Comparison of ENCODE assay signal across 2 cellular contexts in genomic region chr12:109308534-109309440, GRCh38.
TF ChIP-seq lines count a peak whose summit lies in the region.

FOXN4 (minus strand) TSS chr12:109309284; CDS start chr12:109308321, 963 bp downstream.

TF ChIP-seq in A549, 52 proteins besides CTCF, POLR2A, EP300 and RAD21 (continued from another document):
- no peak for TF ChIP-seq CHD4 (IDR thresholded peaks at IDR 0.05; ENCODE audit: borderline replicate concordance)
- TF ChIP-seq BHLHE40 (IDR thresholded peaks at IDR 0.05; ENCODE audit: low read depth, low read length), result no peak
- TF ChIP-seq MAFK (IDR thresholded peaks at IDR 0.05; ENCODE audit: partially characterized antibody), result no peak
- TF ChIP-seq SMC3 (IDR thresholded peaks at IDR 0.05), result no peak
- TF ChIP-seq RARB (CRISPR knock-in tag; IDR thresholded peaks at IDR 0.05), result no peak
- no peak for TF ChIP-seq FOSB (CRISPR knock-in tag; IDR thresholded peaks at IDR 0.05)
- TF ChIP-seq, protein P1, sequence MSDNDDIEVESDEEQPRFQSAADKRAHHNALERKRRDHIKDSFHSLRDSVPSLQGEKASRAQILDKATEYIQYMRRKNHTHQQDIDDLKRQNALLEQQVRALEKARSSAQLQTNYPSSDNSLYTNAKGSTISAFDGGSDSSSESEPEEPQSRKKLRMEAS (IDR thresholded peaks at IDR 0.05), result peak; percentile 60; the same call in 1 of the 2 replicates
- TF ChIP-seq HOXA7 (CRISPR knock-in tag; IDR thresholded peaks at IDR 0.05), result no peak
- no peak for TF ChIP-seq HOXB13 (CRISPR knock-in tag; IDR thresholded peaks at IDR 0.05; ENCODE audit: low read depth)
- TF ChIP-seq ZNF302 (CRISPR knock-in tag; IDR thresholded peaks at IDR 0.05), result no peak
- TF ChIP-seq, protein P2, sequence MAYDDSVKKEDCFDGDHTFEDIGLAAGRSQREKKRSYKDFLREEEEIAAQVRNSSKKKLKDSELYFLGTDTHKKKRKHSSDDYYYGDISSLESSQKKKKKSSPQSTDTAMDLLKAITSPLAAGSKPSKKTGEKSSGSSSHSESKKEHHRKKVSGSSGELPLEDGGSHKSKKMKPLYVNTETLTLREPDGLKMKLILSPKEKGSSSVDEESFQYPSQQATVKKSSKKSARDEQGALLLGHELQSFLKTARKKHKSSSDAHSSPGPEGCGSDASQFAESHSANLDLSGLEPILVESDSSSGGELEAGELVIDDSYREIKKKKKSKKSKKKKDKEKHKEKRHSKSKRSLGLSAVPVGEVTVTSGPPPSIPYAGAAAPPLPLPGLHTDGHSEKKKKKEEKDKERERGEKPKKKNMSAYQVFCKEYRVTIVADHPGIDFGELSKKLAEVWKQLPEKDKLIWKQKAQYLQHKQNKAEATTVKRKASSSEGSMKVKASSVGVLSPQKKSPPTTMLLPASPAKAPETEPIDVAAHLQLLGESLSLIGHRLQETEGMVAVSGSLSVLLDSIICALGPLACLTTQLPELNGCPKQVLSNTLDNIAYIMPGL (CRISPR knock-in tag; IDR thresholded peaks at IDR 0.05; ENCODE audit: borderline replicate concordance), result no peak
- no peak for TF ChIP-seq RCOR1 (IDR thresholded peaks at IDR 0.05; ENCODE audit: low read depth, low read length)
- TF ChIP-seq BCL3 (IDR thresholded peaks at IDR 0.05), result no peak
- no peak for TF ChIP-seq RFX5 (IDR thresholded peaks at IDR 0.05)
- TF ChIP-seq REST (IDR thresholded peaks at IDR 0.05), result peak; percentile 65; the same call in 1 of the 2 replicates
- 0 out of 2 replicates have a peak, but pooled peaks have one; percentile 85 for TF ChIP-seq RNF2 (IDR thresholded peaks at IDR 0.05; ENCODE audit: borderline replicate concordance, low read depth)
- peak; percentile 44; the same call in 1 of the 2 replicates for TF ChIP-seq CBX8 (IDR thresholded peaks at IDR 0.05)
- TF ChIP-seq ZSCAN20 (CRISPR knock-in tag; IDR thresholded peaks at IDR 0.05), result no peak
- no peak for TF ChIP-seq SREBF2 (IDR thresholded peaks at IDR 0.05)
- TF ChIP-seq CHD2 (IDR thresholded peaks at IDR 0.05; ENCODE audit: low read length, partially characterized antibody), result no peak
- TF ChIP-seq POLR2AphosphoS2 (conservative IDR thresholded peaks at IDR 0.05; ENCODE audit: low read length), result no peak
- TF ChIP-seq HDAC2 (IDR thresholded peaks at IDR 0.05), result no peak
- TF ChIP-seq KDM5A (IDR thresholded peaks at IDR 0.05), result no peak
- no peak for TF ChIP-seq NFE2L2 (conservative IDR thresholded peaks at IDR 0.05; ENCODE audit: low read length)
- TF ChIP-seq ZFP36 (IDR thresholded peaks at IDR 0.05; ENCODE audit: borderline replicate concordance, partially characterized antibody), result no peak
TF ChIP-seq in A549: peak in this region for 5.

TF ChIP-seq in HEK293, 187 proteins besides CTCF, POLR2A, EP300 and RAD21 (continued from another document and continues in another):
- TF ChIP-seq, protein P3, sequence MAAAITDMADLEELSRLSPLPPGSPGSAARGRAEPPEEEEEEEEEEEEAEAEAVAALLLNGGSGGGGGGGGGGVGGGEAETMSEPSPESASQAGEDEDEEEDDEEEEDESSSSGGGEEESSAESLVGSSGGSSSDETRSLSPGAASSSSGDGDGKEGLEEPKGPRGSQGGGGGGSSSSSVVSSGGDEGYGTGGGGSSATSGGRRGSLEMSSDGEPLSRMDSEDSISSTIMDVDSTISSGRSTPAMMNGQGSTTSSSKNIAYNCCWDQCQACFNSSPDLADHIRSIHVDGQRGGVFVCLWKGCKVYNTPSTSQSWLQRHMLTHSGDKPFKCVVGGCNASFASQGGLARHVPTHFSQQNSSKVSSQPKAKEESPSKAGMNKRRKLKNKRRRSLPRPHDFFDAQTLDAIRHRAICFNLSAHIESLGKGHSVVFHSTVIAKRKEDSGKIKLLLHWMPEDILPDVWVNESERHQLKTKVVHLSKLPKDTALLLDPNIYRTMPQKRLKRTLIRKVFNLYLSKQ (tag by site-specific recombination; IDR thresholded peaks at IDR 0.05; ENCODE audit: borderline replicate concordance), result no peak
- TF ChIP-seq ZNF341 (tag by site-specific recombination; IDR thresholded peaks at IDR 0.05; ENCODE audit: low read depth) (peak; percentile 70), ZNF561 (tag by site-specific recombination; IDR thresholded peaks at IDR 0.05; ENCODE audit: borderline replicate concordance) (peak; percentile 13; the same call in 1 of the 2 replicates), ZBTB26 (tag by site-specific recombination; optimal IDR thresholded peaks at IDR 0.05) (peak; percentile 38), ZBTB8A (tag by site-specific recombination; IDR thresholded peaks at IDR 0.05) (peak; percentile 19; the same call in 1 of the 2 replicates), IKZF3 (tag by site-specific recombination; IDR thresholded peaks at IDR 0.05) (0 out of 2 replicates have a peak, but pooled peaks have one; percentile 26), ZNF837 (tag by site-specific recombination; IDR thresholded peaks at IDR 0.05) (no peak), ZNF449 (tag by site-specific recombination; IDR thresholded peaks at IDR 0.05) (no peak), ZXDB (tag by site-specific recombination; IDR thresholded peaks at IDR 0.05) (peak; percentile 60), ZNF747 (tag by site-specific recombination; IDR thresholded peaks at IDR 0.05) (no peak), ZNF302 (tag by site-specific recombination; IDR thresholded peaks at IDR 0.05; ENCODE audit: low read depth) (no peak), GFI1B (tag by site-specific recombination; IDR thresholded peaks at IDR 0.05) (no peak), ZNF701 (tag by site-specific recombination; IDR thresholded peaks at IDR 0.05) (no peak), ZBTB17 (tag by site-specific recombination; IDR thresholded peaks at IDR 0.05) (no peak; the same call in 1 of the 2 replicates), ZNF121 (tag by site-specific recombination; IDR thresholded peaks at IDR 0.05) (no peak), ZFP3 (tag by site-specific recombination; IDR thresholded peaks at IDR 0.05; ENCODE audit: low read depth) (no peak), YY2 (tag by site-specific recombination; IDR thresholded peaks at IDR 0.05) (no peak), ZNF600 (tag by site-specific recombination; IDR thresholded peaks at IDR 0.05) (peak; percentile 21)
- TF ChIP-seq, protein P4, sequence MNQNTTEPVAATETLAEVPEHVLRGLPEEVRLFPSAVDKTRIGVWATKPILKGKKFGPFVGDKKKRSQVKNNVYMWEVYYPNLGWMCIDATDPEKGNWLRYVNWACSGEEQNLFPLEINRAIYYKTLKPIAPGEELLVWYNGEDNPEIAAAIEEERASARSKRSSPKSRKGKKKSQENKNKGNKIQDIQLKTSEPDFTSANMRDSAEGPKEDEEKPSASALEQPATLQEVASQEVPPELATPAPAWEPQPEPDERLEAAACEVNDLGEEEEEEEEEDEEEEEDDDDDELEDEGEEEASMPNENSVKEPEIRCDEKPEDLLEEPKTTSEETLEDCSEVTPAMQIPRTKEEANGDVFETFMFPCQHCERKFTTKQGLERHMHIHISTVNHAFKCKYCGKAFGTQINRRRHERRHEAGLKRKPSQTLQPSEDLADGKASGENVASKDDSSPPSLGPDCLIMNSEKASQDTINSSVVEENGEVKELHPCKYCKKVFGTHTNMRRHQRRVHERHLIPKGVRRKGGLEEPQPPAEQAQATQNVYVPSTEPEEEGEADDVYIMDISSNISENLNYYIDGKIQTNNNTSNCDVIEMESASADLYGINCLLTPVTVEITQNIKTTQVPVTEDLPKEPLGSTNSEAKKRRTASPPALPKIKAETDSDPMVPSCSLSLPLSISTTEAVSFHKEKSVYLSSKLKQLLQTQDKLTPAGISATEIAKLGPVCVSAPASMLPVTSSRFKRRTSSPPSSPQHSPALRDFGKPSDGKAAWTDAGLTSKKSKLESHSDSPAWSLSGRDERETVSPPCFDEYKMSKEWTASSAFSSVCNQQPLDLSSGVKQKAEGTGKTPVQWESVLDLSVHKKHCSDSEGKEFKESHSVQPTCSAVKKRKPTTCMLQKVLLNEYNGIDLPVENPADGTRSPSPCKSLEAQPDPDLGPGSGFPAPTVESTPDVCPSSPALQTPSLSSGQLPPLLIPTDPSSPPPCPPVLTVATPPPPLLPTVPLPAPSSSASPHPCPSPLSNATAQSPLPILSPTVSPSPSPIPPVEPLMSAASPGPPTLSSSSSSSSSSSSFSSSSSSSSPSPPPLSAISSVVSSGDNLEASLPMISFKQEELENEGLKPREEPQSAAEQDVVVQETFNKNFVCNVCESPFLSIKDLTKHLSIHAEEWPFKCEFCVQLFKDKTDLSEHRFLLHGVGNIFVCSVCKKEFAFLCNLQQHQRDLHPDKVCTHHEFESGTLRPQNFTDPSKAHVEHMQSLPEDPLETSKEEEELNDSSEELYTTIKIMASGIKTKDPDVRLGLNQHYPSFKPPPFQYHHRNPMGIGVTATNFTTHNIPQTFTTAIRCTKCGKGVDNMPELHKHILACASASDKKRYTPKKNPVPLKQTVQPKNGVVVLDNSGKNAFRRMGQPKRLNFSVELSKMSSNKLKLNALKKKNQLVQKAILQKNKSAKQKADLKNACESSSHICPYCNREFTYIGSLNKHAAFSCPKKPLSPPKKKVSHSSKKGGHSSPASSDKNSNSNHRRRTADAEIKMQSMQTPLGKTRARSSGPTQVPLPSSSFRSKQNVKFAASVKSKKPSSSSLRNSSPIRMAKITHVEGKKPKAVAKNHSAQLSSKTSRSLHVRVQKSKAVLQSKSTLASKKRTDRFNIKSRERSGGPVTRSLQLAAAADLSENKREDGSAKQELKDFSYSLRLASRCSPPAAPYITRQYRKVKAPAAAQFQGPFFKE (tag by site-specific recombination; IDR thresholded peaks at IDR 0.05; ENCODE audit: borderline replicate concordance), result no peak
- TF ChIP-seq, protein P5, sequence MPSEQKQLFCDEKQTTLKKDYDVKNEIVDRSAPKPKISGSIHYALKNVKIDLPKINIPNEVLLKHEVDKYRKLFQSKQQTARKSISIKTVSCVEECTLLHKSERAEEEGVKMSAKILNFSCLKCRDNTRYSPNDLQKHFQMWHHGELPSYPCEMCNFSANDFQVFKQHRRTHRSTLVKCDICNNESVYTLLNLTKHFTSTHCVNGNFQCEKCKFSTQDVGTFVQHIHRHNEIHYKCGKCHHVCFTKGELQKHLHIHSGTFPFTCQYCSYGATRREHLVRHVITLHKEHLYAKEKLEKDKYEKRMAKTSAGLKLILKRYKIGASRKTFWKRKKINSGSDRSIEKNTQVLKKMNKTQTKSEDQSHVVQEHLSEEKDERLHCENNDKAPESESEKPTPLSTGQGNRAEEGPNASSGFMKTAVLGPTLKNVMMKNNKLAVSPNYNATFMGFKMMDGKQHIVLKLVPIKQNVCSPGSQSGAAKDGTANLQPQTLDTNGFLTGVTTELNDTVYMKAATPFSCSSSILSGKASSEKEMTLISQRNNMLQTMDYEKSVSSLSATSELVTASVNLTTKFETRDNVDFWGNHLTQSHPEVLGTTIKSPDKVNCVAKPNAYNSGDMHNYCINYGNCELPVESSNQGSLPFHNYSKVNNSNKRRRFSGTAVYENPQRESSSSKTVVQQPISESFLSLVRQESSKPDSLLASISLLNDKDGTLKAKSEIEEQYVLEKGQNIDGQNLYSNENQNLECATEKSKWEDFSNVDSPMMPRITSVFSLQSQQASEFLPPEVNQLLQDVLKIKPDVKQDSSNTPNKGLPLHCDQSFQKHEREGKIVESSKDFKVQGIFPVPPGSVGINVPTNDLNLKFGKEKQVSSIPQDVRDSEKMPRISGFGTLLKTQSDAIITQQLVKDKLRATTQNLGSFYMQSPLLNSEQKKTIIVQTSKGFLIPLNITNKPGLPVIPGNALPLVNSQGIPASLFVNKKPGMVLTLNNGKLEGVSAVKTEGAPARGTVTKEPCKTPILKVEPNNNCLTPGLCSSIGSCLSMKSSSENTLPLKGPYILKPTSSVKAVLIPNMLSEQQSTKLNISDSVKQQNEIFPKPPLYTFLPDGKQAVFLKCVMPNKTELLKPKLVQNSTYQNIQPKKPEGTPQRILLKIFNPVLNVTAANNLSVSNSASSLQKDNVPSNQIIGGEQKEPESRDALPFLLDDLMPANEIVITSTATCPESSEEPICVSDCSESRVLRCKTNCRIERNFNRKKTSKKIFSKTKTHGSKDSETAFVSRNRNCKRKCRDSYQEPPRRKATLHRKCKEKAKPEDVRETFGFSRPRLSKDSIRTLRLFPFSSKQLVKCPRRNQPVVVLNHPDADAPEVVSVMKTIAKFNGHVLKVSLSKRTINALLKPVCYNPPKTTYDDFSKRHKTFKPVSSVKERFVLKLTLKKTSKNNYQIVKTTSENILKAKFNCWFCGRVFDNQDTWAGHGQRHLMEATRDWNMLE (tag by site-specific recombination; conservative IDR thresholded peaks at IDR 0.05; ENCODE audit: low read depth), result no peak
- TF ChIP-seq, protein P6, sequence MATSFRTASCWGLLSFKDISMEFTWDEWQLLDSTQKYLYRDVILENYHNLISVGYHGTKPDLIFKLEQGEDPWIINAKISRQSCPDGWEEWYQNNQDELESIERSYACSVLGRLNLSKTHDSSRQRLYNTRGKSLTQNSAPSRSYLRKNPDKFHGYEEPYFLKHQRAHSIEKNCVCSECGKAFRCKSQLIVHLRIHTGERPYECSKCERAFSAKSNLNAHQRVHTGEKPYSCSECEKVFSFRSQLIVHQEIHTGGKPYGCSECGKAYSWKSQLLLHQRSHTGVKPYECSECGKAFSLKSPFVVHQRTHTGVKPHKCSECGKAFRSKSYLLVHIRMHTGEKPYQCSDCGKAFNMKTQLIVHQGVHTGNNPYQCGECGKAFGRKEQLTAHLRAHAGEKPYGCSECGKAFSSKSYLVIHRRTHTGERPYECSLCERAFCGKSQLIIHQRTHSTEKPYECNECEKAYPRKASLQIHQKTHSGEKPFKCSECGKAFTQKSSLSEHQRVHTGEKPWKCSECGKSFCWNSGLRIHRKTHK (tag by site-specific recombination; IDR thresholded peaks at IDR 0.05), result no peak
